8 cellular contexts compared by ENCODE assay signal in the genomic region with DNA sequence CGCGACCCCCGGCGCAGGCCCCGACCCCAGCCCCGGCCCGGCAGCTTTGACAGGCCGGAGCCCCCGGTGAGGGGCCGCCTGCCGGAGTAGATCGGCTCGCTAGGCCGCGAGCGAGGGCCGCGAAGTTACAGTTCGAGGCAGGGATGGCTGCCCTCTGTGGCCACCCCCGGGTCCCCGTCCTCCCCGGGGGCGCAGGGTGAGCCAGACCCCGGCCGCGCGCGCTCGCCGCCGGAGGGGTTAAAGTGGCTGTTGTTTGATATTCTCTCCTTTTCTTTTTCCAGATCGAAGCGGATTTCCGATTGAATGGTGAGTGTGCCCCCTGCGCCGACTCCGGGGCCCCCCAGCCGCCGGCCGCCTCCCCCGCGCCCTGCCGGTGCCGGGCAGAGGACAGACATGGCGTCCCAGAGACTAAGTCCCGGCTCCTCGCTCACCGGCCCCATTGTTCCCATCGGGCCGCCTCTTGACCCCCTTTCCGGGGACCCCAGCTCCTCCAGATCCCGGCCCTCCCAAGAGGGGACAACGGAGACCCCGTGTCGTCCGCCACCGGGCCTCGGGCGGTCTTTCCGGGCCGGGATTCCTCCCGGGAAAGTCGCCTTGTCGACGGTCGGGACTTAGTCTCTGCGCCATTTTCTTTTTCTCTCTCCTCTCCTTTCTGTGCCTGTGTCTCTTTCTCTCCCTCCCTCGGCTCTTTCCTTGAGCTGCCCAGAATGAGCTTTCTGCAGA. TPM values are rescaled to one million over a fixed set of nuclear protein-coding genes. Genes with fewer than 3 reads are reported as not detected.
A peak's percentile ranks its signal among the peaks of the same experiment; 100 is the strongest.
DNase-seq lines count a peak whose midpoint lies in the region; ATAC-seq, FAIRE-seq and TF ChIP-seq lines count a peak whose summit lies in the region.

No MANE protein-coding gene starts in this region.

- no peaks in the 10 kb centered on the region for H3K27me3 ChIP-seq in esophagus muscularis mucosa

- no peaks in the 10 kb centered on the region for H3K9me3 Mint-ChIP-seq in natural killer cell treated with Interleukin-12 subunit alpha and Interleukin-12 subunit beta and Interleukin-15 and Interleukin-18, amount 100 ng/mL, for 72 hours

- H3K27me3 Mint-ChIP-seq in natural killer cell treated with Interleukin-12 subunit alpha and Interleukin-12 subunit beta and Interleukin-15 and Interleukin-18, amount 100 ng/mL, for 72 hours, result no peaks in the 10 kb centered on the region

- H3K9me3 ChIP-seq in esophagus muscularis mucosa, result no peaks in the 10 kb centered on the region

- peaks cover 19% of the 10 kb centered on the region for H3K36me3 Mint-ChIP-seq in natural killer cell treated with Interleukin-12 subunit alpha and Interleukin-12 subunit beta and Interleukin-15 and Interleukin-18, amount 100 ng/mL, for 72 hours

- TF ChIP-seq CTCF in HFF-Myc (IDR thresholded peaks at IDR 0.05; ENCODE audit: low read depth, low read length, missing control alignments) (no peak), esophagus muscularis mucosa (IDR thresholded peaks at IDR 0.05) (no peak)

- peak overlapping the region; percentile 99 for H3K4me3 Mint-ChIP-seq in natural killer cell treated with Interleukin-12 subunit alpha and Interleukin-12 subunit beta and Interleukin-15 and Interleukin-18, amount 100 ng/mL, for 72 hours

- no peak for TF ChIP-seq EP300 in esophagus muscularis mucosa (IDR thresholded peaks at IDR 0.05)

- FAIRE-seq in GM12892 (lab: Jason Lieb, UNC), result no peak

- TF ChIP-seq POLR2A in GM12892 (IDR thresholded peaks at IDR 0.05; ENCODE audit: low read depth, low read length) (no peak), esophagus muscularis mucosa (IDR thresholded peaks at IDR 0.05; ENCODE audit: low read depth) (no peak)

- H3K27ac Mint-ChIP-seq in natural killer cell treated with Interleukin-12 subunit alpha and Interleukin-12 subunit beta and Interleukin-15 and Interleukin-18, amount 100 ng/mL, for 72 hours, result peak overlapping the region; percentile 95 to 97

- ATAC-seq in natural killer cell treated with Interleukin-12 subunit alpha and Interleukin-12 subunit beta and Interleukin-15 and Interleukin-18, amount 100 ng/mL, for 72 hours, result peak in 1 of 2 donors; percentile 7
- ATAC-seq in HG03469 (IDR thresholded peaks at IDR 0.05; ENCODE audit: unreplicated experiment), result no peak

- intact Hi-C loops in esophagus muscularis mucosa (cut with DNase I), result loop anchor here (5.0 kb wide), 1 partner anchor 48 kb away; no protein-coding TSS in a partner anchor

- peaks cover 34 to 53% (median 50%) of the 10 kb centered on the region in 4 donors for H3K4me1 ChIP-seq in esophagus muscularis mucosa

- H3K36me3 ChIP-seq in esophagus muscularis mucosa, result no peaks in the 10 kb centered on the region

- H3K4me3 ChIP-seq in HFF-Myc (replicated peaks; ENCODE audit: low read depth, low read length) (peak overlapping the region; percentile 80), esophagus muscularis mucosa (peak overlapping the region; percentile 93 to 99 (median 98))

- H3K4me1 Mint-ChIP-seq in natural killer cell treated with Interleukin-12 subunit alpha and Interleukin-12 subunit beta and Interleukin-15 and Interleukin-18, amount 100 ng/mL, for 72 hours (ENCODE audit: low read depth in 2 of 2), result peaks cover 44 to 62% of the 10 kb centered on the region in 2 donors

- H3K27ac ChIP-seq in esophagus muscularis mucosa (replicated peaks in 1 of 4), result peak overlapping the region; percentile 93 to 100 (median 98)

- WGBS in esophagus muscularis mucosa, result under 1% methylated on average over 37 of the region's 68 CpGs

- DNase-seq in GM12892 (ENCODE audit: insufficient read length) (peak; percentile 42), HFF-Myc (ENCODE audit: extremely low read depth, low read depth) (no peak), NCI-H1417 treated with DMSO at 0.1 percent for 48 hours (lab: John Stamatoyannopoulos, UW) (peak; percentile 15), activated T-cell treated with anti-CD3 and anti-CD28 coated beads for 24 hours (ENCODE audit: low read depth) (peak; percentile 23), esophagus muscularis mucosa (ENCODE audit: extremely low spot score) (no peak)
- no peak for DNase-seq in natural killer cell treated with Interleukin-12 subunit alpha and Interleukin-12 subunit beta and Interleukin-15 and Interleukin-18, amount 100 ng/mL, for 72 hours (ENCODE audit: low spot score)
- no peak for DNase-seq in effector CD8-positive, alpha-beta T cell (lab: John Stamatoyannopoulos, UW)

RNA-seq across cellular contexts. Expression of a gene that starts 0.7 kb away (rescaled TPM):
- 69.1 TPM for polyA plus RNA-seq in GM12892 (2012; ENCODE audit: missing spikeins)
- total RNA-seq in esophagus muscularis mucosa, result 10 to 100 TPM; 20.2 to 28.5 (median 23.0) TPM
- 10 to 100 TPM; 77.5 to 81.2 TPM for total RNA-seq in natural killer cell treated with Interleukin-12 subunit alpha and Interleukin-12 subunit beta and Interleukin-15 and Interleukin-18, amount 100 ng/mL, for 72 hours

Comparison
In these comparisons a context has a peak if more than half of its experiments do, and no peak if none do; other contexts are left out.
1. DNase-seq: peak in GM12892 (single experiment), NCI-H1417 treated with DMSO at 0.1 percent for 48 hours (single experiment) and activated T-cell treated with anti-CD3 and anti-CD28 coated beads for 24 hours (single experiment); none in HFF-Myc (single experiment), esophagus muscularis mucosa (single experiment), natural killer cell treated with Interleukin-12 subunit alpha and Interleukin-12 subunit beta and Interleukin-15 and Interleukin-18, amount 100 ng/mL, for 72 hours (single experiment) and effector CD8-positive, alpha-beta T cell (single experiment).